11 cellular contexts compared by ENCODE assay signal in the genomic region with DNA sequence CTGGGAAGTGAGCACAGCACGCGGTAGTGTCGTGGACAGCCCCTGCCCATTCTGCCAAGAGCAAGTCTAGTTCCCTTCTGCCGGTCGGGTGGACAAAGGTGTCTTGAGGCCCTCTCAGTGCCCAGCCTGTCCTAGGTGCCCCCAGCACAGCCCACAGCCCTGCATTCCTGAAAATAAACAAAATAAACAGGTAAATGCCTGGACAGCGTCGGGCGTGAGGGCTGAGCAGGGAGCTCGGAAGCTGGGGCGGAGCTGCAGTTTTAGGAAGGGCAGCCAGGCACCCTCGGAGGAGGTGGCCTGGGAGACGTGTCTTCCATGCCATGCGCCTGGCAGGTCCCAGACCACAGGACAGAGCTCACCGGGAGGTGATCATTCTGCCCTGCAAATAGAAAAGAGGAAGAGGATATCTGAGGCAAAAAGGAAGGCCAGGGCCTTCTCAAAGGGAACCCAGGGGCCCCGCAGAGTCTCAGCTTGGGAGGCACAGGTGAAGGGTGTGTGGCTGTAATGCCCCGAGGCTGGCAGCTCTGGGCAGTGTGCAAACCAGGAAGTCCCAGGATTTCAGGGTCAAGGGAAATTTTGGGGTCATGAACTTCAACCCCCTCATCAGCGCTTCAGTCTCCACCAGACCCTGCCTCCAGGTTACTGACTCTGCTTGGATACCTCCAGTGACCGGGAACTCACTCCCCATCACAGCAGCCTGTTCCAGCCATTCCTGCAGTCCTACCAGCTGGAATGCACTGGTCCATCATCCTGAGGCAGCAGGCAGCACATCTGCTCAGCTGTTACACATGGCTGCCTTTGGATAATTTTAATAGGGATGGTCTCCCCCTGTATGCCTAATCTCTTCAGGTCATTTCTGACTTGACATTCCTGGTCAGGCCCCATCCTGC. TPM values are rescaled to one million over a fixed set of nuclear protein-coding genes. Genes with fewer than 3 reads are reported as not detected.
A peak's percentile ranks its signal among the peaks of the same experiment; 100 is the strongest.
DNase-seq lines count a peak whose midpoint lies in the region; ATAC-seq and TF ChIP-seq lines count a peak whose summit lies in the region.
"Had no signal": no experiment of that assay in that cellular context is flagged by ENCODE, and none has a peak within 500 bp of the region (broad histone marks: within the 10 kb centered on the region; RNA-seq: fewer than 3 reads in every experiment).

No MANE protein-coding gene starts in this region.

- peaks cover 5% of the 10 kb centered on the region for H3K36me3 ChIP-seq in brain microvascular endothelial cell (replicated peaks)
- H3K36me3 ChIP-seq: prostate gland had no signal

- H3K27me3 Mint-ChIP-seq in activated naive CD4-positive, alpha-beta T cell treated with anti-CD3 and anti-CD28 coated beads, Interleukin-2, amount 50 U/mL, for 24 hours: peaks cover 23% of the 10 kb centered on the region
- H3K27me3 Mint-ChIP-seq in activated naive CD4-positive, alpha-beta T cell treated with anti-CD3 and anti-CD28 coated beads, Interleukin-2, amount 10 ng/mL, durations not matched to agents 7 days and 5 days: peaks cover 33% of the 10 kb centered on the region
- H3K27me3 Mint-ChIP-seq in memory B cell (peaks cover 19% of the 10 kb centered on the region), type B pancreatic cell (peaks cover 42% of the 10 kb centered on the region), Calu3 (ENCODE audit: unreplicated experiment) (peaks cover 14% of the 10 kb centered on the region)

- no peak overlapping the region for H3K27ac Mint-ChIP-seq in activated naive CD4-positive, alpha-beta T cell treated with anti-CD3 and anti-CD28 coated beads, Interleukin-2, amount 50 U/mL, for 24 hours
- no peak overlapping the region for H3K27ac Mint-ChIP-seq in activated naive CD4-positive, alpha-beta T cell treated with anti-CD3 and anti-CD28 coated beads, Interleukin-2, amount 10 ng/mL, durations not matched to agents 7 days and 5 days
- H3K27ac Mint-ChIP-seq in memory B cell: no peak overlapping the region
- no peak overlapping the region for H3K27ac Mint-ChIP-seq in type B pancreatic cell
- H3K27ac Mint-ChIP-seq in Calu3 (ENCODE audit: unreplicated experiment): no peak overlapping the region

- intact Hi-C loops in Calu3 (cut with micrococcal nuclease; ENCODE audit: unreplicated experiment): no loop called here

- H3K4me3 ChIP-seq in brain microvascular endothelial cell (ENCODE audit: low read depth, low read length): peak overlapping the region; percentile 63

- H3K27me3 ChIP-seq in brain microvascular endothelial cell (replicated peaks): no peaks in the 10 kb centered on the region

- DNase-seq in activated naive CD4-positive, alpha-beta T cell treated with anti-CD3 and anti-CD28 coated beads, Interleukin-2, amount 10 ng/mL, durations not matched to agents 7 days and 5 days: no peak
- DNase-seq in brain microvascular endothelial cell: no peak
- no peak for DNase-seq in memory B cell (ENCODE audit: low spot score in 2 of 2)
- DNase-seq in type B pancreatic cell (ENCODE audit: extremely low spot score, unreplicated experiment): no peak
- DNase-seq in NCI-H446 (lab: John Stamatoyannopoulos, UW): no peak
- no peak for DNase-seq in Calu3
- DNase-seq: SHP77 had no signal

- ATAC-seq in memory B cell (ENCODE audit: low read depth): no peak
- no peak for ATAC-seq in HG02884 (IDR thresholded peaks at IDR 0.05; ENCODE audit: unreplicated experiment)

- BruUV-seq in Calu3 (replicated peaks; lab: Mats Ljungman, UMichigan): no TSS peak

- in situ Hi-C loops in brain microvascular endothelial cell (cut with HindIII; ENCODE audit: low pct_ligation_motif_present, low sequenced_read_pairs): no loop called here

- H3K27ac ChIP-seq in brain microvascular endothelial cell: peak overlapping the region; percentile 77
- H3K27ac ChIP-seq: prostate gland had no signal

- no peaks in the 10 kb centered on the region for H3K36me3 Mint-ChIP-seq in activated naive CD4-positive, alpha-beta T cell treated with anti-CD3 and anti-CD28 coated beads, Interleukin-2, amount 50 U/mL, for 24 hours
- H3K36me3 Mint-ChIP-seq in activated naive CD4-positive, alpha-beta T cell treated with anti-CD3 and anti-CD28 coated beads, Interleukin-2, amount 10 ng/mL, durations not matched to agents 7 days and 5 days: no peaks in the 10 kb centered on the region
- H3K36me3 Mint-ChIP-seq in memory B cell (no peaks in the 10 kb centered on the region), type B pancreatic cell (no peaks in the 10 kb centered on the region), Calu3 (ENCODE audit: insufficient read depth, unreplicated experiment) (no peaks in the 10 kb centered on the region)

- peaks cover 4% of the 10 kb centered on the region for H3K4me1 Mint-ChIP-seq in activated naive CD4-positive, alpha-beta T cell treated with anti-CD3 and anti-CD28 coated beads, Interleukin-2, amount 50 U/mL, for 24 hours
- H3K4me1 Mint-ChIP-seq in activated naive CD4-positive, alpha-beta T cell treated with anti-CD3 and anti-CD28 coated beads, Interleukin-2, amount 10 ng/mL, durations not matched to agents 7 days and 5 days: peaks cover 4% of the 10 kb centered on the region
- H3K4me1 Mint-ChIP-seq in memory B cell (peaks cover 2% of the 10 kb centered on the region), type B pancreatic cell (ENCODE audit: unreplicated experiment) (peaks cover 6% of the 10 kb centered on the region), Calu3 (ENCODE audit: low read depth, unreplicated experiment) (peaks cover 19% of the 10 kb centered on the region)
- H3K4me1 Mint-ChIP-seq: central memory CD8-positive, alpha-beta T cell had no signal

- H3K4me3 Mint-ChIP-seq in activated naive CD4-positive, alpha-beta T cell treated with anti-CD3 and anti-CD28 coated beads, Interleukin-2, amount 50 U/mL, for 24 hours: peak overlapping the region; percentile 30
- H3K4me3 Mint-ChIP-seq in activated naive CD4-positive, alpha-beta T cell treated with anti-CD3 and anti-CD28 coated beads, Interleukin-2, amount 10 ng/mL, durations not matched to agents 7 days and 5 days: no peak overlapping the region
- H3K4me3 Mint-ChIP-seq in memory B cell (peak overlapping the region; percentile 48), type B pancreatic cell (peak overlapping the region; percentile 54), Calu3 (ENCODE audit: low read depth, unreplicated experiment) (no peak overlapping the region)
- H3K4me3 Mint-ChIP-seq: central memory CD8-positive, alpha-beta T cell had no signal

- TF ChIP-seq CTCF in brain microvascular endothelial cell (IDR thresholded peaks at IDR 0.05; ENCODE audit: low read depth, low read length, missing control alignments) (no peak), type B pancreatic cell (conservative IDR thresholded peaks at IDR 0.05) (no peak), Calu3 (IDR thresholded peaks at IDR 0.05; ENCODE audit: unreplicated experiment) (no peak)

- H3K9me3 Mint-ChIP-seq in activated naive CD4-positive, alpha-beta T cell treated with anti-CD3 and anti-CD28 coated beads, Interleukin-2, amount 50 U/mL, for 24 hours: no peaks in the 10 kb centered on the region
- H3K9me3 Mint-ChIP-seq in activated naive CD4-positive, alpha-beta T cell treated with anti-CD3 and anti-CD28 coated beads, Interleukin-2, amount 10 ng/mL, durations not matched to agents 7 days and 5 days: no peaks in the 10 kb centered on the region
- H3K9me3 Mint-ChIP-seq in memory B cell (no peaks in the 10 kb centered on the region), type B pancreatic cell (no peaks in the 10 kb centered on the region), Calu3 (ENCODE audit: low read depth, unreplicated experiment) (no peaks in the 10 kb centered on the region)
- H3K9me3 Mint-ChIP-seq: central memory CD8-positive, alpha-beta T cell had no signal

- CTCF ChIA-PET in activated naive CD4-positive, alpha-beta T cell treated with anti-CD3 and anti-CD28 coated beads, Interleukin-2, amount 10 ng/mL, durations not matched to agents 7 days and 5 days (lab: Charles Lee): interaction anchor here (0.6 kb wide), 1 partner anchor 64 kb away, joined by 3 read pairs; no protein-coding TSS in a partner anchor
- CTCF ChIA-PET in Calu3 (lab: Charles Lee): interaction anchor here (0.5 kb wide), 1 partner anchor 27 kb away, joined by 3 read pairs; no protein-coding TSS in a partner anchor

RNA-seq across cellular contexts. Expression of a gene that starts 1.7 kb away (rescaled TPM):
- total RNA-seq in type B pancreatic cell (ENCODE audit: low replicate concordance) (0.43 and 1.5 TPM in 2 replicates), Calu3 (2022) (0.24 and 0.50 TPM in 2 replicates)

Comparison
In these comparisons a context has a peak if more than half of its experiments do, and no peak if none do; other contexts are left out.
1. H3K4me3 Mint-ChIP-seq: peak in activated naive CD4-positive, alpha-beta T cell treated with anti-CD3 and anti-CD28 coated beads, Interleukin-2, amount 50 U/mL, for 24 hours (single experiment), memory B cell (single experiment) and type B pancreatic cell (single experiment); none in activated naive CD4-positive, alpha-beta T cell treated with anti-CD3 and anti-CD28 coated beads, Interleukin-2, amount 10 ng/mL, durations not matched to agents 7 days and 5 days (single experiment) and Calu3 (single experiment).